Comparison of ENCODE assay signal across 12 cellular contexts in the genomic region with DNA sequence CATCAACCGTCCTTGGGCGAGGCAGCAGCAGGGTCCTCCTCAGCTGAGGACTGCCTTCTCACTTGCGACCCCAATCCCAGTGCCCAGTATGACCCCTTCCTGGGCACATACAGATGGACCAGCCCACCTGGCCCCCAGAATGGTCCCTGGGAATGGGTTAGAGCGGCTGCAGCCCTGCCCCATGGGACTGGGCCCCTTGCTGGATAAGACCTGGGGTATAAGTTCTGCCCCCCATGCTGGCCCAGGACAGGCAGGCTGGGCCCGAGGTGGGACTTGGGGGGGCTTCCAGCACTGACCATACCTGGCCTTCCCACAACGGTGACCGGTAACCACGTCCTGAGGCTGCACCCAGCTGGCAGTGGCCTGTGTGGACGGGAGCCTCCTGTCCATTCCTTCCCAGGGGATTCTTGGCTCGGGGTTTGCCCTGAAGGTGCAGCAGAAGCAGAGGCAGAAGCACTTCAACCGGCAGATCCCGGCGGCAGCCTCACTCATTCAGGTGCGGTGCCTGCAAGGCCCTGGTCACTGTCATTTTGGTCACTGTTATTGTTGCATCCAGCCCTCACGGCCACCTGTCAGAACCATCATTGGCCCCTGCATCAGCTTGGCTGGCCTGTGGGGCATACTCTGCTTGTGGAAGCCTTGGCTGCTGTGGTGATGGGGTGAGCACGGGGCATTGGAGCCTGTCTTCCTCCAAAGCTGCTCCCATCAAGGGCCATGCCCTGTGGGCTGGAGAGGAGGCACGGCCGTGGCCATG.
DNase-seq lines count a peak whose midpoint lies in the region; ATAC-seq and TF ChIP-seq lines count a peak whose summit lies in the region.
"Had no signal": no experiment of that assay in that cellular context is flagged by ENCODE, and none has a peak within 500 bp of the region (broad histone marks: within the 10 kb centered on the region; RNA-seq: fewer than 3 reads in every experiment).

No MANE protein-coding gene starts in this region.

- H3K27me3 Mint-ChIP-seq in glutamatergic neuron (ENCODE audit: unreplicated experiment) (peaks cover 5% of the 10 kb centered on the region), HFFc6 (ENCODE audit: insufficient read depth) (peaks cover 16% of the 10 kb centered on the region)
- H3K27me3 Mint-ChIP-seq: activated naive CD8-positive, alpha-beta T cell treated with anti-CD3 and anti-CD28 coated beads for 36 hours had no signal

- intact Hi-C loops in posterior vena cava (cut with DNase I) = loop anchor here in 1 of 2 donors (5.0 kb wide), 1 partner anchor 112 kb away; the partner anchor contains the start of gene KCNQ1OT1

- H3K4me3 Mint-ChIP-seq in glutamatergic neuron (ENCODE audit: unreplicated experiment) (no peak overlapping the region), HFFc6 (no peak overlapping the region)
- H3K4me3 Mint-ChIP-seq: activated naive CD8-positive, alpha-beta T cell treated with anti-CD3 and anti-CD28 coated beads for 36 hours had no signal

- no peaks in the 10 kb centered on the region for H3K36me3 ChIP-seq in H7 (replicated peaks; ENCODE audit: control insufficient read depth, insufficient read depth, low read length)

- H3K27ac Mint-ChIP-seq in glutamatergic neuron (ENCODE audit: unreplicated experiment) (no peak overlapping the region), HFFc6 (no peak overlapping the region)
- H3K27ac Mint-ChIP-seq: activated naive CD8-positive, alpha-beta T cell treated with anti-CD3 and anti-CD28 coated beads for 36 hours had no signal

- TF ChIP-seq CTCF in glutamatergic neuron (IDR thresholded peaks at IDR 0.05; ENCODE audit: partially characterized antibody, unreplicated experiment) = no peak
- no peak for TF ChIP-seq CTCF in HFFc6 (IDR thresholded peaks at IDR 0.05)

- H3K9me3 Mint-ChIP-seq in glutamatergic neuron (ENCODE audit: unreplicated experiment) = no peaks in the 10 kb centered on the region
- no peaks in the 10 kb centered on the region for H3K9me3 Mint-ChIP-seq in HFFc6
- H3K9me3 Mint-ChIP-seq: activated naive CD8-positive, alpha-beta T cell treated with anti-CD3 and anti-CD28 coated beads for 36 hours had no signal

- H3K4me1 Mint-ChIP-seq in glutamatergic neuron (ENCODE audit: low read depth, unreplicated experiment) = no peaks in the 10 kb centered on the region
- no peaks in the 10 kb centered on the region for H3K4me1 Mint-ChIP-seq in HFFc6 (ENCODE audit: low read depth)
- H3K4me1 Mint-ChIP-seq: activated naive CD8-positive, alpha-beta T cell treated with anti-CD3 and anti-CD28 coated beads for 36 hours had no signal

- DNase-seq in Ammon's horn (ENCODE audit: low spot score) (peak; percentile 1), H7 (peak; percentile 33), glutamatergic neuron (peak; percentile 15), posterior vena cava (ENCODE audit: low spot score) (peak; percentile 54), HFFc6 (no peak), putamen (ENCODE audit: low spot score) (no peak)
- DNase-seq: activated naive CD8-positive, alpha-beta T cell treated with anti-CD3 and anti-CD28 coated beads for 36 hours; Karpas-422; NCI-H1694; NCI-H524 treated with DMSO at 0.1 percent for 48 hours had no signal

- no peak for ATAC-seq in GM21390 (IDR thresholded peaks at IDR 0.05; ENCODE audit: unreplicated experiment)
- ATAC-seq in GM21381 (IDR thresholded peaks at IDR 0.05; ENCODE audit: unreplicated experiment) = no peak

- no peak overlapping the region for H3K4me3 ChIP-seq in H7 (ENCODE audit: insufficient read depth, low read depth, low read length)

- H3K36me3 Mint-ChIP-seq in glutamatergic neuron (ENCODE audit: unreplicated experiment) (no peaks in the 10 kb centered on the region), HFFc6 (ENCODE audit: low read depth) (no peaks in the 10 kb centered on the region)
- H3K36me3 Mint-ChIP-seq: activated naive CD8-positive, alpha-beta T cell treated with anti-CD3 and anti-CD28 coated beads for 36 hours had no signal

- H3K27me3 ChIP-seq in H7 (ENCODE audit: control insufficient read depth, insufficient read depth, low read length) = peaks cover 2% of the 10 kb centered on the region

Comparison
In these comparisons a context has a peak if more than half of its experiments do, and no peak if none do; other contexts are left out.
1. DNase-seq: peak in Ammon's horn (single experiment), H7 (single experiment), glutamatergic neuron (single experiment) and posterior vena cava (single experiment); none in HFFc6 (single experiment) and putamen (single experiment).